Comparison of ENCODE assay signal across 14 cellular contexts in the genomic region with DNA sequence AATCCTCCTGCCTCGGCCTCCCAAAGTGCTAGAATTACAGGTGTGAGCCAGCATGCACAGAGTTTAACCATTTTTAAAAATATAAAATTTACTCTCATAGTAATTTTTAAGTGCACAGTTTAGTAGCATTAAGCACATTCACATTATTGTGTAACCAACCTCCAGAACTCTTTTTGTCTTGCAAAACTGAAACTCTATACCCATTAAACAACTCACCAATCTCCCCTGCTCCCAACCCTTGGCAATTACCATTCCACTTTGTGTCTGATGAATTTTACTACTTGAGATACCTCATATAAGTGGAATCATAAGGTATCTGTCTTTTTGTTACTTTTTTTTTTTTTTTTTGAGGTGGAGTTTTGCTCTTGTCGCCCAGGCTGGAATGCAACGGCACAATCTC.
DNase-seq lines count a peak whose midpoint lies in the region.
"Had no signal": no experiment of that assay in that cellular context is flagged by ENCODE, and none has a peak within 500 bp of the region (broad histone marks: within the 10 kb centered on the region; RNA-seq: fewer than 3 reads in every experiment).

No MANE protein-coding gene starts in this region.

- no peak overlapping the region for H3K23ac ChIP-seq in mesendoderm (ENCODE audit: low read length)

- no peak overlapping the region for H2AK5ac ChIP-seq in mesendoderm (ENCODE audit: low read length)

- H3K4me1 Mint-ChIP-seq in activated naive CD4-positive, alpha-beta T cell treated with anti-CD3 and anti-CD28 coated beads, Interleukin-2, amount 50 U/mL, for 24 hours = no peaks in the 10 kb centered on the region
- H3K4me1 Mint-ChIP-seq: B cell had no signal

- peaks cover 6% of the 10 kb centered on the region for H3K79me1 ChIP-seq in mesendoderm (ENCODE audit: low read length)

- H2BK15ac ChIP-seq in mesendoderm (replicated peaks; ENCODE audit: low read depth) = no peak overlapping the region

- H3K9ac ChIP-seq in adipocyte (ENCODE audit: low read length) (no peak overlapping the region), mesendoderm (ENCODE audit: low read length) (no peak overlapping the region)
- H3K9ac ChIP-seq: BLaER1 treated with 17β-estradiol and CSF1 and Interleukin-3, amounts not matched to agents 10 nM and 100 nM had no signal

- no peak overlapping the region for H3K18ac ChIP-seq in mesendoderm (ENCODE audit: low read length)

- H3K27me3 ChIP-seq in adipocyte (replicated peaks; ENCODE audit: control insufficient read depth, insufficient read depth, low read length) (no peaks in the 10 kb centered on the region), mesendoderm (ENCODE audit: insufficient read depth, low read length, poor library complexity) (no peaks in the 10 kb centered on the region)
- H3K27me3 ChIP-seq: BLaER1 treated with 17β-estradiol and CSF1 and Interleukin-3, amounts not matched to agents 10 nM and 100 nM had no signal

- WGBS in mesendoderm (ENCODE audit: extremely low coverage, insufficient coverage, low lambda C conversion rate) = no CpG with 5 or more reads among the region's 3 CpGs

- no peak overlapping the region for H3K56ac ChIP-seq in mesendoderm (ENCODE audit: low read length)

- H3K27me3 Mint-ChIP-seq in activated naive CD4-positive, alpha-beta T cell treated with anti-CD3 and anti-CD28 coated beads, Interleukin-2, amount 50 U/mL, for 24 hours = no peaks in the 10 kb centered on the region
- H3K27me3 Mint-ChIP-seq: B cell had no signal

- H3K4me3 ChIP-seq in adipocyte (ENCODE audit: low read length) = no peak overlapping the region
- no peak overlapping the region for H3K4me3 ChIP-seq in mesendoderm (ENCODE audit: low read length)
- H3K4me3 ChIP-seq: BLaER1 treated with 17β-estradiol and CSF1 and Interleukin-3, amounts not matched to agents 10 nM and 100 nM had no signal

- no peak overlapping the region for H3K27ac ChIP-seq in mesendoderm (ENCODE audit: low read depth, low read length)
- H3K27ac ChIP-seq: BLaER1 treated with 17β-estradiol and CSF1 and Interleukin-3, amounts not matched to agents 10 nM and 100 nM had no signal

- peaks cover 6% of the 10 kb centered on the region for H3K4me1 ChIP-seq in adipocyte (ENCODE audit: control insufficient read depth, insufficient read depth, low read length)
- no peaks in the 10 kb centered on the region for H3K4me1 ChIP-seq in mesendoderm (ENCODE audit: control insufficient read depth, low read depth, low read length)

- no peak overlapping the region for H2BK5ac ChIP-seq in mesendoderm (ENCODE audit: low read length)

- peak overlapping the region; percentile 1 for H3K27ac Mint-ChIP-seq in activated naive CD4-positive, alpha-beta T cell treated with anti-CD3 and anti-CD28 coated beads, Interleukin-2, amount 50 U/mL, for 24 hours
- H3K27ac Mint-ChIP-seq: B cell; CD8-positive, alpha-beta T cell had no signal

- H3K36me3 Mint-ChIP-seq in activated naive CD4-positive, alpha-beta T cell treated with anti-CD3 and anti-CD28 coated beads, Interleukin-2, amount 50 U/mL, for 24 hours = peaks cover 1% of the 10 kb centered on the region
- H3K36me3 Mint-ChIP-seq: CD8-positive, alpha-beta T cell had no signal

- no peak overlapping the region for H2BK120ac ChIP-seq in mesendoderm (ENCODE audit: low read depth, low read length)

- no peak overlapping the region for H3K4ac ChIP-seq in mesendoderm (ENCODE audit: low read depth, low read length)

- H3K79me2 ChIP-seq in mesendoderm (ENCODE audit: control insufficient read depth, insufficient read depth, low read length) = peaks cover 3% of the 10 kb centered on the region

- no peaks in the 10 kb centered on the region for H3K9me3 Mint-ChIP-seq in activated naive CD4-positive, alpha-beta T cell treated with anti-CD3 and anti-CD28 coated beads, Interleukin-2, amount 50 U/mL, for 24 hours
- H3K9me3 Mint-ChIP-seq: CD8-positive, alpha-beta T cell had no signal

- no peaks in the 10 kb centered on the region for H3K9me3 ChIP-seq in adipocyte (ENCODE audit: control insufficient read depth, low read length)
- H3K9me3 ChIP-seq: BLaER1 treated with 17β-estradiol and CSF1 and Interleukin-3, amounts not matched to agents 10 nM and 100 nM had no signal

- no peak overlapping the region for H3K4me3 Mint-ChIP-seq in activated naive CD4-positive, alpha-beta T cell treated with anti-CD3 and anti-CD28 coated beads, Interleukin-2, amount 50 U/mL, for 24 hours
- H3K4me3 Mint-ChIP-seq: B cell; CD8-positive, alpha-beta T cell had no signal

- peak overlapping the region; percentile 28 for H4K8ac ChIP-seq in mesendoderm (ENCODE audit: low read depth, low read length)

- H3K4me2 ChIP-seq in mesendoderm (ENCODE audit: low read length) = no peak overlapping the region
- H3K4me2 ChIP-seq: BLaER1 treated with 17β-estradiol and CSF1 and Interleukin-3, amounts not matched to agents 10 nM and 100 nM had no signal

- no peak overlapping the region for H4K5ac ChIP-seq in mesendoderm (ENCODE audit: low read length)

- H3K36me3 ChIP-seq in adipocyte (ENCODE audit: control insufficient read depth, insufficient read depth, low read length, severe bottlenecking) = no peaks in the 10 kb centered on the region
- H3K36me3 ChIP-seq in mesendoderm (ENCODE audit: control insufficient read depth, insufficient read depth, low read length) = no peaks in the 10 kb centered on the region

- no peak for DNase-seq in activated naive CD4-positive, alpha-beta T cell (lab: John Stamatoyannopoulos, UW)
- peak; percentile 61 for DNase-seq in adipocyte (ENCODE audit: low read depth)
- DNase-seq in mesendoderm = no peak
- no peak for DNase-seq in SIG-M5 (lab: John Stamatoyannopoulos, UW)
- DNase-seq in head of caudate nucleus = no peak
- DNase-seq: Calu3; CD8-positive, alpha-beta T cell; DMS79 treated with DMSO at 0.1 percent for 48 hours; GF-D8; GOT3; H7 had no signal

- intact Hi-C loops in head of caudate nucleus (cut with DNase I) = no loop called here
